27 cellular contexts compared by ENCODE assay signal in genomic region chr7:76241141-76241540, GRCh38.
"Had no signal": no experiment of that assay in that cellular context is flagged by ENCODE, and none has a peak within 500 bp of the region (broad histone marks: within the 10 kb centered on the region; RNA-seq: fewer than 3 reads in every experiment).

No MANE protein-coding gene starts in this region.

- H3K27ac ChIP-seq: stomach, suprapubic skin, testis, thoracic aorta, thyroid gland, tibial artery, tibial nerve, transverse colon, upper lobe of left lung, upper lobe of right lung, uterus, vagina had no signal

- H3K36me3 ChIP-seq: stomach, suprapubic skin, thoracic aorta, thyroid gland, tibial artery, tibial nerve, transverse colon, upper lobe of left lung, upper lobe of right lung, uterus, vagina had no signal

- H3K4me1 Mint-ChIP-seq: stimulated activated effector memory CD8-positive, alpha-beta T cell treated with anti-CD3 and anti-CD28 coated beads, Interleukin-12 subunit alpha, Interleukin-12 subunit beta, amount 100 ng/mL, for 72 hours; stimulated activated memory B cell treated with anti-CD40 and anti-IgM and Interleukin-4, amounts not matched to agents 10 μg/mL and 1 μg/mL and 100 μg/mL, for 72 hours; stimulated activated naive CD8-positive, alpha-beta T cell treated with anti-CD3 and anti-CD28 coated beads, Interleukin-15, amount 100 ng/mL, for 72 hours had no signal

- H3K4me1 ChIP-seq: stomach, suprapubic skin, testis, thyroid gland, tibial artery, tibial nerve, transverse colon, upper lobe of left lung, upper lobe of right lung, uterus, vagina had no signal

- H3K36me3 Mint-ChIP-seq: stimulated activated effector memory CD8-positive, alpha-beta T cell treated with anti-CD3 and anti-CD28 coated beads, Interleukin-12 subunit alpha, Interleukin-12 subunit beta, amount 100 ng/mL, for 72 hours; stimulated activated memory B cell treated with anti-CD40 and anti-IgM and Interleukin-4, amounts not matched to agents 10 μg/mL and 1 μg/mL and 100 μg/mL, for 72 hours; type B pancreatic cell had no signal

- H3K9me3 Mint-ChIP-seq: stimulated activated effector memory CD8-positive, alpha-beta T cell treated with anti-CD3 and anti-CD28 coated beads, Interleukin-12 subunit alpha, Interleukin-12 subunit beta, amount 100 ng/mL, for 72 hours; stimulated activated naive CD8-positive, alpha-beta T cell treated with anti-CD3 and anti-CD28 coated beads, Interleukin-15, amount 100 ng/mL, for 72 hours; stimulated activated naive CD8-positive, alpha-beta T cell treated with anti-CD3 and anti-CD28 coated beads, Interleukin-15, Interleukin-2, amounts not matched to agents 100 ng/mL and 50 ng/mL, for 24 hours; type B pancreatic cell had no signal

- H3K4me3 ChIP-seq: stomach, suprapubic skin, testis, thoracic aorta, thyroid gland, tibial artery, tibial nerve, transverse colon, upper lobe of left lung, upper lobe of right lung, uterus, vagina had no signal

- H3K4me3 Mint-ChIP-seq: stimulated activated effector memory CD8-positive, alpha-beta T cell treated with anti-CD3 and anti-CD28 coated beads, Interleukin-12 subunit alpha, Interleukin-12 subunit beta, amount 100 ng/mL, for 72 hours; stimulated activated memory B cell treated with anti-CD40 and anti-IgM and Interleukin-4, amounts not matched to agents 10 μg/mL and 1 μg/mL and 100 μg/mL, for 72 hours; stimulated activated naive B cell treated with anti-CD40 and anti-IgM and Interleukin-4, amounts not matched to agents 10 μg/mL and 1 μg/mL and 100 μg/mL, for 72 hours; stimulated activated naive CD8-positive, alpha-beta T cell treated with anti-CD3 and anti-CD28 coated beads, Interleukin-15, amount 100 ng/mL, for 72 hours; stimulated activated naive CD8-positive, alpha-beta T cell treated with anti-CD3 and anti-CD28 coated beads, Interleukin-15, Interleukin-2, amounts not matched to agents 100 ng/mL and 50 ng/mL, for 24 hours; type B pancreatic cell had no signal

- H3K27ac Mint-ChIP-seq: stimulated activated effector memory CD8-positive, alpha-beta T cell treated with anti-CD3 and anti-CD28 coated beads, Interleukin-12 subunit alpha, Interleukin-12 subunit beta, amount 100 ng/mL, for 72 hours; stimulated activated memory B cell treated with anti-CD40 and anti-IgM and Interleukin-4, amounts not matched to agents 10 μg/mL and 1 μg/mL and 100 μg/mL, for 72 hours; stimulated activated naive B cell treated with anti-CD40 and anti-IgM and Interleukin-4, amounts not matched to agents 10 μg/mL and 1 μg/mL and 100 μg/mL, for 72 hours; stimulated activated naive CD8-positive, alpha-beta T cell treated with anti-CD3 and anti-CD28 coated beads, Interleukin-15, amount 100 ng/mL, for 72 hours; stimulated activated naive CD8-positive, alpha-beta T cell treated with anti-CD3 and anti-CD28 coated beads, Interleukin-15, Interleukin-2, amounts not matched to agents 100 ng/mL and 50 ng/mL, for 24 hours; type B pancreatic cell had no signal

- H3K9me3 ChIP-seq: stomach, suprapubic skin, testis, thoracic aorta, thyroid gland, tibial artery, tibial nerve, transverse colon, upper lobe of left lung, upper lobe of right lung, uterus, vagina had no signal

- DNase-seq: stimulated activated CD4-positive, alpha-beta T cell treated with anti-CD3 and anti-CD28 coated beads, Interleukin-2, amount 100 ng/mL, for 48 hours; stimulated activated CD4-positive, alpha-beta T cell treated with anti-CD3 and anti-CD28 coated beads, Interleukin-4, amount 100 ng/mL, for 1 hour; stimulated activated CD4-positive, alpha-beta T cell treated with anti-CD3 and anti-CD28 coated beads, Interleukin-4, amount 100 ng/mL, for 24 hours; stimulated activated CD4-positive, alpha-beta T cell treated with anti-CD3 and anti-CD28 coated beads, Interleukin-4, amount 100 ng/mL, for 4 hours; stimulated activated CD8-positive, alpha-beta memory T cell treated with anti-CD3 and anti-CD28 coated beads, Interleukin-4, amount 100 ng/mL, for 48 hours; stimulated activated naive B cell treated with anti-CD40 and anti-IgM and Interleukin-4, amounts not matched to agents 10 μg/mL and 1 μg/mL and 100 μg/mL, for 72 hours; stimulated activated naive CD4-positive, alpha-beta T cell; stimulated activated naive CD4-positive, alpha-beta T cell treated with Interleukin-2 at 50 U/mL for 16 hours; stimulated activated naive CD8-positive, alpha-beta T cell treated with anti-CD3 and anti-CD28 coated beads, Interleukin-15, amount 100 ng/mL, for 72 hours; stimulated activated naive CD8-positive, alpha-beta T cell treated with anti-CD3 and anti-CD28 coated beads, Interleukin-15, Interleukin-2, amounts not matched to agents 100 U/mL and 50 U/mL, for 24 hours; stomach; testis; thyroid gland; tibial artery; transverse colon; trophoblast cell; upper lobe of left lung; upper lobe of right lung; uterus had no signal

- ATAC-seq: stimulated activated effector memory CD8-positive, alpha-beta T cell treated with anti-CD3 and anti-CD28 coated beads, Interleukin-12 subunit alpha, Interleukin-12 subunit beta, amount 100 ng/mL, for 72 hours; stimulated activated memory B cell treated with anti-CD40 and anti-IgM and Interleukin-4, amounts not matched to agents 10 μg/mL and 1 μg/mL and 100 μg/mL, for 72 hours; stimulated activated naive B cell treated with anti-CD40 and anti-IgM and Interleukin-4, amounts not matched to agents 10 μg/mL and 1 μg/mL and 100 μg/mL, for 72 hours; stimulated activated naive CD8-positive, alpha-beta T cell treated with anti-CD3 and anti-CD28 coated beads, Interleukin-15, amount 100 ng/mL, for 72 hours; stimulated activated naive CD8-positive, alpha-beta T cell treated with anti-CD3 and anti-CD28 coated beads, Interleukin-15, Interleukin-2, amounts not matched to agents 100 U/mL and 50 U/mL, for 24 hours; upper lobe of right lung had no signal

- H3K27me3 ChIP-seq: testis, thyroid gland, upper lobe of left lung, uterus, vagina had no signal
